17 cellular contexts compared by ENCODE assay signal in the genomic region with DNA sequence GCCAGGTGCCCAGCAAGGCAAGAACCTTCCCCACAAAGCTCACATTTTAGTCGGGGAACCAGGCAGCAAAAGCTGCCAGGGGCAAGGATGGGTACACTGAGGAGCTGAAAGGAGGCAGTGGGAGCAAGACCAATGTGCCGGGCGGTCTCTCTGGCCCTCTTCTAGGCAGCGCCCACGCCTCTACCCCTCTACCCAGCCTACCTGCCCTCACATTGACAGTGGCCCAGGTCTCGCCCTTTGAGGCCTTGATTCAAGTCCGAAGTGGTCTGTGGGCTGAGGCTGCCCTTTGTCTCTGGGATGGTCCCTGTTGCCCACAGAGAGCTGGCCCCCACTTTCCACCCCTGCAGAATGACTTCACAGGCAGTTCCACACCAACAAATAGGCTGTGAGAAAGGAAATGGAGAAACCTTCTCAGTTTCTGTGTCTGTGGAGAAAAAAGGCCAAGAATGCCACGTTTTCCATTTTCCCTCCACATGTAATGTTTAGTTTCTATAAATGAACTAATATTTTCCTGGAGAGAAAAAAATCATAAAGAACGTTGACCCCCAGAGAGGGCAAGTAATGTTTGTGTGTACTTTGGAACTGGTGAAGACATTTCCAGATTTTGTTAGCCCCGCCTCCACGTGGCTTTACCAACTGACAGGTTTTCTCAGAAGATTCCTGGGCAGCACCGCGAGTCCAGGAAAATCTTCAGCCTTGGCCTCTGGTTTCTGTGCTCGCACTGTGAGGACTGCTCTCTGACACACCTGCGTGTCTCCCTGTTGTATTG. TPM values are rescaled to one million over a fixed set of nuclear protein-coding genes. Genes with fewer than 3 reads are reported as not detected.
DNase-seq lines count a peak whose midpoint lies in the region; ATAC-seq, FAIRE-seq and TF ChIP-seq lines count a peak whose summit lies in the region.
"Had no signal": no experiment of that assay in that cellular context is flagged by ENCODE, and none has a peak within 500 bp of the region (broad histone marks: within the 10 kb centered on the region; RNA-seq: fewer than 3 reads in every experiment).

No MANE protein-coding gene starts in this region.

- H3K9me1 ChIP-seq in endothelial cell of umbilical vein (replicated peaks; ENCODE audit: control insufficient read depth, extremely low read depth, insufficient read depth, low read length): no peaks in the 10 kb centered on the region

- no peak for FAIRE-seq in endothelial cell of umbilical vein (lab: Jason Lieb, UNC)
- FAIRE-seq: bronchial epithelial cell had no signal

- H3K36me3 ChIP-seq in endothelial cell of umbilical vein (ENCODE audit: control insufficient read depth in 2 of 2, extremely low read depth in 1 of 2, insufficient read depth in 2 of 2, low read length in 2 of 2) (no peaks in the 10 kb centered on the region), osteoblast (ENCODE audit: insufficient read depth, low read length) (no peaks in the 10 kb centered on the region)
- H3K36me3 ChIP-seq: HAP-1 had no signal

- no peaks in the 10 kb centered on the region for H4K20me1 ChIP-seq in endothelial cell of umbilical vein (replicated peaks; ENCODE audit: control insufficient read depth, extremely low read depth, insufficient read depth, low read length)
- no peaks in the 10 kb centered on the region for H4K20me1 ChIP-seq in osteoblast (ENCODE audit: insufficient read depth, low read length)

- H3K79me2 ChIP-seq in endothelial cell of umbilical vein (ENCODE audit: control insufficient read depth, insufficient read depth, low read length) (no peaks in the 10 kb centered on the region), osteoblast (ENCODE audit: insufficient read depth, low read length) (no peaks in the 10 kb centered on the region)

- no peak overlapping the region for H3K9ac ChIP-seq in endothelial cell of umbilical vein (replicated peaks; ENCODE audit: extremely low read depth, insufficient read depth, low read length)

- no peak overlapping the region for H2AFZ ChIP-seq in endothelial cell of umbilical vein (ENCODE audit: low read depth, low read length)
- no peak overlapping the region for H2AFZ ChIP-seq in osteoblast (ENCODE audit: low read length)

- H3K9me3 ChIP-seq in AG04450 (ENCODE audit: control insufficient read depth, insufficient read depth, low read length) (no peaks in the 10 kb centered on the region; the same call in none of the 2 replicates), endothelial cell of umbilical vein (replicated peaks; ENCODE audit: control insufficient read depth, insufficient read depth, low read length) (no peaks in the 10 kb centered on the region), osteoblast (ENCODE audit: low read depth, low read length) (no peaks in the 10 kb centered on the region)
- H3K9me3 ChIP-seq: HAP-1 had no signal

- H3K27ac Mint-ChIP-seq in effector memory CD8-positive, alpha-beta T cell: no peak overlapping the region
- H3K27ac Mint-ChIP-seq: natural killer cell treated with Interleukin-12 subunit alpha and Interleukin-12 subunit beta and Interleukin-15 and Interleukin-18, amount 100 ng/mL, for 72 hours had no signal

- CTCF ChIA-PET in AG04450 (lab: Charles Lee): no interaction called here
- CTCF ChIA-PET in RWPE1 (lab: Yijun Ruan, JAX): interaction anchor here (0.9 kb wide), 1 partner anchor 10 kb away, joined by 4 read pairs; no protein-coding TSS in a partner anchor
- CTCF ChIA-PET in endothelial cell of umbilical vein (lab: Charles Lee): interaction anchor here (1.3 kb wide), 1 partner anchor 16 kb away, joined by 4 read pairs; no protein-coding TSS in a partner anchor

- no peak for TF ChIP-seq CTCF in AG04450 (IDR thresholded peaks at IDR 0.05; ENCODE audit: low read depth, low read length)
- TF ChIP-seq CTCF in RWPE1 (conservative IDR thresholded peaks at IDR 0.05; ENCODE audit: low read depth): no peak
- no peak for TF ChIP-seq CTCF in endothelial cell of umbilical vein (IDR thresholded peaks at IDR 0.05; ENCODE audit: extremely low read depth in 1 of 2, insufficient read depth in 1 of 2, low read depth in 1 of 2, low read length in 2 of 2)
- no peak for TF ChIP-seq CTCF in osteoblast (IDR thresholded peaks at IDR 0.05; ENCODE audit: extremely low read depth, low read depth, low read length)

- dilution Hi-C loops in endothelial cell of umbilical vein (cut with MboI; ENCODE audit: extremely low pct_ligation_motif_present, low sequenced_read_pairs): no loop called here

- H3K27me3 ChIP-seq in AG04450 (ENCODE audit: control insufficient read depth, insufficient read depth, low read length) (no peaks in the 10 kb centered on the region), endothelial cell of umbilical vein (ENCODE audit: control insufficient read depth in 2 of 2, insufficient read depth in 2 of 2, low read length in 2 of 2) (no peaks in the 10 kb centered on the region), osteoblast (ENCODE audit: insufficient read depth, low read length) (no peaks in the 10 kb centered on the region)

- H3K27me3 Mint-ChIP-seq in effector memory CD8-positive, alpha-beta T cell: no peaks in the 10 kb centered on the region
- H3K27me3 Mint-ChIP-seq: natural killer cell treated with Interleukin-12 subunit alpha and Interleukin-12 subunit beta and Interleukin-15 and Interleukin-18, amount 100 ng/mL, for 72 hours had no signal

- H3K4me1 ChIP-seq in endothelial cell of umbilical vein (ENCODE audit: control insufficient read depth, extremely low read depth, insufficient read depth, low read length): no peaks in the 10 kb centered on the region
- no peaks in the 10 kb centered on the region for H3K4me1 ChIP-seq in osteoblast (ENCODE audit: insufficient read depth, low read length)
- H3K4me1 ChIP-seq: HAP-1 had no signal

- POLR2A ChIA-PET in AG04450 (lab: Yijun Ruan, JAX) (interaction anchor here (0.6 kb wide), 1 partner anchor 377 kb away, joined by 3 read pairs; no protein-coding TSS in a partner anchor), RWPE1 (lab: Yijun Ruan, JAX; ENCODE audit: low non-redundant PET) (no interaction called here), endothelial cell of umbilical vein (lab: Charles Lee) (no interaction called here)

- DNase-seq in AG04450 (ENCODE audit: low read depth, low spot score): no peak
- no peak for DNase-seq in RWPE1 (ENCODE audit: low spot score)
- DNase-seq in endothelial cell of umbilical vein (ENCODE audit: low read depth, low spot score): peak; percentile 74
- peak; percentile 54 for DNase-seq in osteoblast (ENCODE audit: insufficient read length, low spot score, missing footprints)
- DNase-seq in amygdala (lab: John Stamatoyannopoulos, UW): no peak
- DNase-seq in effector memory CD8-positive, alpha-beta T cell: no peak
- DNase-seq: activated CD4-positive, alpha-beta T cell treated with anti-CD3 and anti-CD28 coated beads, Interleukin-2, amount 50 U/mL, for 4 hours; DMS 273 treated with DMSO at 0.1 percent for 48 hours; NCI-H2171; SHP77 treated with DMSO at 0.1 percent for 48 hours; stimulated activated naive CD4-positive, alpha-beta T cell had no signal

- H3K27ac ChIP-seq in AG04450 (ENCODE audit: low read depth, low read length) (peak overlapping the region; percentile 11), RWPE1 (peak overlapping the region; percentile 44), endothelial cell of umbilical vein (ENCODE audit: insufficient read depth, low read depth, low read length) (no peak overlapping the region), osteoblast (ENCODE audit: low read depth, low read length) (no peak overlapping the region)
- H3K27ac ChIP-seq: epithelial cell of prostate had no signal

- ATAC-seq in GM21529 (IDR thresholded peaks at IDR 0.05; ENCODE audit: unreplicated experiment) (no peak), HG03460 (IDR thresholded peaks at IDR 0.05; ENCODE audit: unreplicated experiment) (no peak)
- no peak for ATAC-seq in effector memory CD8-positive, alpha-beta T cell (replicated peaks)
- ATAC-seq: natural killer cell treated with Interleukin-12 subunit alpha and Interleukin-12 subunit beta and Interleukin-15 and Interleukin-18, amount 100 ng/mL, for 72 hours had no signal

- no peaks in the 10 kb centered on the region for H3K36me3 Mint-ChIP-seq in effector memory CD8-positive, alpha-beta T cell (ENCODE audit: insufficient read depth)
- H3K36me3 Mint-ChIP-seq: natural killer cell treated with Interleukin-12 subunit alpha and Interleukin-12 subunit beta and Interleukin-15 and Interleukin-18, amount 100 ng/mL, for 72 hours had no signal

- no peak for TF ChIP-seq POLR2A in endothelial cell of umbilical vein (IDR thresholded peaks at IDR 0.05; ENCODE audit: low read depth, low read length)

- no peak overlapping the region for H3K4me3 Mint-ChIP-seq in effector memory CD8-positive, alpha-beta T cell
- H3K4me3 Mint-ChIP-seq: natural killer cell treated with Interleukin-12 subunit alpha and Interleukin-12 subunit beta and Interleukin-15 and Interleukin-18, amount 100 ng/mL, for 72 hours had no signal

- H3K4me3 ChIP-seq in AG04450 (ENCODE audit: low read depth, low read length) (no peak overlapping the region), endothelial cell of umbilical vein (replicated peaks in 1 of 3; ENCODE audit: insufficient read depth in 1 of 3, low read depth in 1 of 3, low read length in 3 of 3) (no peak overlapping the region), osteoblast (ENCODE audit: insufficient read depth, low read length) (no peak overlapping the region)
- H3K4me3 ChIP-seq: HAP-1 had no signal

- peaks cover 0 to 4% of the 10 kb centered on the region in 2 donors for H3K4me1 Mint-ChIP-seq in effector memory CD8-positive, alpha-beta T cell (ENCODE audit: low read depth in 2 of 2)

- no TSS peak for BruUV-seq in endothelial cell of umbilical vein (replicated peaks; lab: Mats Ljungman, UMichigan)

- no peaks in the 10 kb centered on the region for H3K9me3 Mint-ChIP-seq in effector memory CD8-positive, alpha-beta T cell
- H3K9me3 Mint-ChIP-seq: natural killer cell treated with Interleukin-12 subunit alpha and Interleukin-12 subunit beta and Interleukin-15 and Interleukin-18, amount 100 ng/mL, for 72 hours had no signal

- no peak overlapping the region for H3K4me2 ChIP-seq in endothelial cell of umbilical vein (ENCODE audit: insufficient read depth, low read length)
- H3K4me2 ChIP-seq in osteoblast (ENCODE audit: insufficient read depth, low read length): no peak overlapping the region

- intact Hi-C loops in endothelial cell of umbilical vein (cut with micrococcal nuclease): no loop called here

TF ChIP-seq in endothelial cell of umbilical vein, 7 proteins besides CTCF, POLR2A, EP300 and RAD21 (continues in another document):
- TF ChIP-seq MYC (IDR thresholded peaks at IDR 0.05; ENCODE audit: low read depth, low read length): no peak

RNA-seq across cellular contexts. Expression of a gene that starts 57.4 kb away (rescaled TPM):
- polyA plus RNA-seq in AG04450 (2011; rRNA removed) (107 and 108 TPM in 2 replicates), endothelial cell of umbilical vein (15.1 and 15.5 TPM in 2 replicates)
- 64.2 and 76.5 TPM in 2 replicates for polyA minus RNA-seq in AG04450 (2011; rRNA and poly(A)+ RNA removed)
- total RNA-seq in endothelial cell of umbilical vein (21.8 and 24.5 TPM in 2 replicates), osteoblast (39.8 and 72.5 TPM in 2 replicates)
- polyA plus RNA-seq in endothelial cell of umbilical vein (2011; cell fraction: cytosol; rRNA removed): 14.8 and 17.3 TPM in 2 replicates
- polyA plus RNA-seq in endothelial cell of umbilical vein (2011; cell fraction: nucleus; rRNA removed): 8.7 and 10.6 TPM in 2 replicates
- 19.5 and 22.0 TPM in 2 replicates for polyA plus RNA-seq in endothelial cell of umbilical vein (2012)
- polyA minus RNA-seq in endothelial cell of umbilical vein: 16.1 and 17.2 TPM in 2 replicates
- polyA minus RNA-seq in endothelial cell of umbilical vein (2011; cell fraction: cytosol; rRNA and poly(A)+ RNA removed): not detected
- polyA minus RNA-seq in endothelial cell of umbilical vein (2011; cell fraction: nucleus; rRNA and poly(A)+ RNA removed): 4.5 and 6.0 TPM in 2 replicates
- total RNA-seq: natural killer cell treated with Interleukin-12 subunit alpha and Interleukin-12 subunit beta and Interleukin-15 and Interleukin-18, amount 100 ng/mL, for 72 hours had no signal

Comparison
In these comparisons a context has a peak if more than half of its experiments do, and no peak if none do; other contexts are left out.
1. DNase-seq: peak in endothelial cell of umbilical vein (single experiment) and osteoblast (single experiment); none in AG04450 (single experiment), RWPE1 (single experiment), amygdala (0 of 56) and effector memory CD8-positive, alpha-beta T cell (0 of 3).
2. H3K27ac ChIP-seq: peak in AG04450 (single experiment) and RWPE1 (single experiment); none in endothelial cell of umbilical vein (single experiment) and osteoblast (single experiment).